In genomic region chr13:70634893-70635292, GRCh38 we compare ENCODE assay signal across 27 cellular contexts.
"Had no signal": no experiment of that assay in that cellular context is flagged by ENCODE, and none has a peak within 500 bp of the region (broad histone marks: within the 10 kb centered on the region; RNA-seq: fewer than 3 reads in every experiment).

No MANE protein-coding gene starts in this region.

- H3K4me3 ChIP-seq: hepatocyte, left lung, lung, neural progenitor cell, right atrium auricular region, right lobe of liver, skin epidermis, stomach, testis, thyroid gland, upper lobe of right lung, uterus had no signal

- H3K27me3 ChIP-seq: hepatocyte, left lung, neural progenitor cell, neutrophil, right atrium auricular region, right lobe of liver, stomach, testis, thyroid gland, upper lobe of right lung, uterus had no signal

- H3K27ac ChIP-seq: hepatocyte, left lung, neural progenitor cell, neutrophil, parathyroid adenoma, right atrium auricular region, right lobe of liver, skin epidermis, stomach, testis, thyroid gland, upper lobe of right lung, uterus had no signal

- H3K9ac ChIP-seq: neural progenitor cell, parathyroid adenoma had no signal

- H2AFZ ChIP-seq: hepatocyte, neural progenitor cell, parathyroid adenoma had no signal

- DNase-seq: left colon; left lung; mesendoderm; naive B cell; natural killer cell; nephron progenitor cell; occipital lobe; right lobe of liver; stimulated activated CD4-positive, alpha-beta T cell treated with anti-CD3 and anti-CD28 coated beads, Interleukin-12 subunit alpha, Interleukin-12 subunit beta, amount 100 ng/mL, for 4 hours; stimulated activated CD4-positive, alpha-beta T cell treated with anti-CD3 and anti-CD28 coated beads, Interleukin-15, amount 100 ng/mL, for 24 hours; stimulated activated CD4-positive, alpha-beta T cell treated with anti-CD3 and anti-CD28 coated beads, Interleukin-2, amount 100 ng/mL, for 24 hours; stimulated activated CD4-positive, alpha-beta T cell treated with anti-CD3 and anti-CD28 coated beads, Interleukin-4, amount 100 ng/mL, for 1 hour; stimulated activated naive B cell treated with anti-CD40 and anti-IgM and Interleukin-4, amounts not matched to agents 10 μg/mL and 1 μg/mL and 100 μg/mL, for 72 hours; stimulated activated naive CD8-positive, alpha-beta T cell treated with anti-CD3 and anti-CD28 coated beads, Interleukin-15, Interleukin-2, amounts not matched to agents 100 U/mL and 50 U/mL, for 24 hours; stomach; testis; thyroid gland; trophoblast cell; upper lobe of right lung; uterus had no signal

- H3K36me3 ChIP-seq: left lung, neural progenitor cell, neutrophil, right atrium auricular region, right lobe of liver, stomach, thyroid gland, upper lobe of right lung, uterus had no signal

- H3K79me2 ChIP-seq: hepatocyte, parathyroid adenoma had no signal

- H3K4me2 ChIP-seq: hepatocyte, neural progenitor cell had no signal

- H3K4me1 ChIP-seq: left lung, parathyroid adenoma, right atrium auricular region, right lobe of liver, stomach, testis, thyroid gland, upper lobe of right lung, uterus had no signal

- ATAC-seq: left colon; left lung; natural killer cell; right lobe of liver; stimulated activated naive B cell treated with anti-CD40 and anti-IgM and Interleukin-4, amounts not matched to agents 10 μg/mL and 1 μg/mL and 100 μg/mL, for 72 hours; stimulated activated naive CD8-positive, alpha-beta T cell treated with anti-CD3 and anti-CD28 coated beads, Interleukin-15, Interleukin-2, amounts not matched to agents 100 U/mL and 50 U/mL, for 24 hours; upper lobe of right lung had no signal

- H3K9me3 ChIP-seq: left lung, neutrophil, right lobe of liver, stomach, testis, thyroid gland, upper lobe of right lung, uterus had no signal
